Comparison of ENCODE assay signal across 22 cellular contexts in genomic region chr17:36863131-36863530, GRCh38.
"Had no signal": no experiment of that assay in that cellular context is flagged by ENCODE, and none has a peak within 500 bp of the region (broad histone marks: within the 10 kb centered on the region; RNA-seq: fewer than 3 reads in every experiment).

No MANE protein-coding gene starts in this region.

- H3K4me2 ChIP-seq: PC-9 had no signal

- H3K4me1 ChIP-seq: Peyer's patch had no signal

- H3K27ac ChIP-seq: PC-9, Peyer's patch, SJSA1, SK-N-MC had no signal

- H2AFZ ChIP-seq: PC-9 had no signal

- H3K9me3 ChIP-seq: Peyer's patch, SJSA1 had no signal

- DNase-seq: KBM-7; MV-4-11; NCI-H1048; NCI-H1105; NCI-H1417; NCI-H1436 treated with DMSO at 0.1 percent for 48 hours; NCI-H1694; NCI-H187 treated with DMSO at 0.1 percent for 48 hours; NCI-H2029 treated with DMSO at 0.1 percent for 48 hours; NCI-H226; NCI-H446; NCI-H510A; NCI-H524 treated with DMSO at 0.1 percent for 48 hours; NCI-H69; NCI-H774; NK-92 treated with Interleukin-12 subunit alpha and Interleukin-12 subunit beta, amount 100 ng/mL, for 24 hours; PC-9; Peyer's patch; Right ventricle myocardium superior; SIG-M5 had no signal

- H3K4me3 ChIP-seq: PC-9, Peyer's patch, SJSA1, SK-N-MC had no signal

- H3K36me3 ChIP-seq: Peyer's patch, SJSA1 had no signal

- H3K27me3 ChIP-seq: Peyer's patch, SJSA1 had no signal
